Comparison of ENCODE assay signal across 13 cellular contexts in the genomic region with DNA sequence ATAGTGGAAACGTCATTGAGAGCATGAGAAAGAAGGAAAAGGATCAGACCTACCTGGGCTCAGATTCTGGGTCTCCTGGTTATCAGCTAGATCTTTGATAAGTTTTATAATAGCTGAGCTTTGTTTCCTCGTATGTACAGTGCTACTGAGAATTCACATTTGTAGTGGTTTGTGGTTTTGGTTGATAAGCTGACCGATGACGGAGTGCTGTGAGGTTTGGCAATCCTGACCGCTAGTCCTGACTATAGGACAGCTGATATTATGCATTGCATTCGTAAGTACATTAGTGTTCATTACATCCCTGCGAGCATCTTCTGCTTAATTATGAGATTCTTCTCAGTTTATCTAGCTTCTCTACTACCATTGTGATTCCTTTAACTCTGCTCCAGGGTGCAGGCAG.
DNase-seq lines count a peak whose midpoint lies in the region; ATAC-seq and TF ChIP-seq lines count a peak whose summit lies in the region.
"Had no signal": no experiment of that assay in that cellular context is flagged by ENCODE, and none has a peak within 500 bp of the region (broad histone marks: within the 10 kb centered on the region; RNA-seq: fewer than 3 reads in every experiment).

No MANE protein-coding gene starts in this region.

- H3K36me3 Mint-ChIP-seq in stimulated activated naive B cell treated with anti-CD40 and anti-IgM and Interleukin-4, amounts not matched to agents 10 μg/mL and 1 μg/mL and 100 μg/mL, for 72 hours: no peaks in the 10 kb centered on the region

- H3K27me3 Mint-ChIP-seq in stimulated activated naive B cell treated with anti-CD40 and anti-IgM and Interleukin-4, amounts not matched to agents 10 μg/mL and 1 μg/mL and 100 μg/mL, for 72 hours: no peaks in the 10 kb centered on the region

- no peaks in the 10 kb centered on the region for H3K9me3 ChIP-seq in AG04450 (ENCODE audit: control insufficient read depth, insufficient read depth, low read length)

- H3K27ac ChIP-seq in AG04450 (ENCODE audit: low read depth, low read length): no peak overlapping the region

- no peaks in the 10 kb centered on the region for H3K27me3 ChIP-seq in AG04450 (ENCODE audit: control insufficient read depth, insufficient read depth, low read length)

- TF ChIP-seq CTCF in AG04450 (IDR thresholded peaks at IDR 0.05; ENCODE audit: low read depth, low read length): no peak
- TF ChIP-seq CTCF in astrocyte of the spinal cord (IDR thresholded peaks at IDR 0.05; ENCODE audit: low read depth, low read length): no peak

- H3K27ac Mint-ChIP-seq in stimulated activated naive B cell treated with anti-CD40 and anti-IgM and Interleukin-4, amounts not matched to agents 10 μg/mL and 1 μg/mL and 100 μg/mL, for 72 hours: no peak overlapping the region
- H3K27ac Mint-ChIP-seq: activated CD4-positive, alpha-beta T cell treated with anti-CD3 and anti-CD28 coated beads for 36 hours had no signal

- POLR2A ChIA-PET in AG04450 (lab: Yijun Ruan, JAX): no interaction called here

- in situ Hi-C loops in astrocyte of the spinal cord (cut with HindIII; ENCODE audit: low sequenced_read_pairs): no loop called here

- H3K4me3 Mint-ChIP-seq in stimulated activated naive B cell treated with anti-CD40 and anti-IgM and Interleukin-4, amounts not matched to agents 10 μg/mL and 1 μg/mL and 100 μg/mL, for 72 hours: no peak overlapping the region
- H3K4me3 Mint-ChIP-seq: activated CD4-positive, alpha-beta T cell treated with anti-CD3 and anti-CD28 coated beads for 36 hours; neural crest cell had no signal

- ATAC-seq in GM19043 (IDR thresholded peaks at IDR 0.05; ENCODE audit: low read depth, unreplicated experiment) (peak; percentile 41), GM19452 (IDR thresholded peaks at IDR 0.05; ENCODE audit: unreplicated experiment) (no peak)
- no peak for ATAC-seq in stimulated activated naive B cell treated with anti-CD40 and anti-IgM and Interleukin-4, amounts not matched to agents 10 μg/mL and 1 μg/mL and 100 μg/mL, for 72 hours (replicated peaks)
- ATAC-seq: activated CD4-positive, alpha-beta T cell treated with anti-CD3 and anti-CD28 coated beads for 36 hours had no signal

- H3K9me3 Mint-ChIP-seq in stimulated activated naive B cell treated with anti-CD40 and anti-IgM and Interleukin-4, amounts not matched to agents 10 μg/mL and 1 μg/mL and 100 μg/mL, for 72 hours: peaks cover 0 to under 1% of the 10 kb centered on the region in 2 donors
- H3K9me3 Mint-ChIP-seq: neural crest cell had no signal

- H3K4me1 Mint-ChIP-seq in stimulated activated naive B cell treated with anti-CD40 and anti-IgM and Interleukin-4, amounts not matched to agents 10 μg/mL and 1 μg/mL and 100 μg/mL, for 72 hours: no peaks in the 10 kb centered on the region

- H3K4me3 ChIP-seq in AG04450 (ENCODE audit: low read depth, low read length): no peak overlapping the region
- no peak overlapping the region for H3K4me3 ChIP-seq in astrocyte of the spinal cord (ENCODE audit: low read depth, low read length)

- CTCF ChIA-PET in AG04450 (lab: Charles Lee): no interaction called here

- peak; percentile 13 for DNase-seq in AG04450 (ENCODE audit: low read depth, low spot score)
- DNase-seq in M059J (ENCODE audit: low read depth): peak; percentile 45
- peak; percentile 83 for DNase-seq in astrocyte of the spinal cord (ENCODE audit: low read depth, low spot score)
- DNase-seq in globus pallidus (ENCODE audit: low spot score): no peak
- DNase-seq in NCI-H526 treated with DMSO at 0.1 percent for 48 hours (lab: John Stamatoyannopoulos, UW): no peak
- no peak for DNase-seq in stimulated activated naive B cell treated with anti-CD40 and anti-IgM and Interleukin-4, amounts not matched to agents 10 μg/mL and 1 μg/mL and 100 μg/mL, for 72 hours
- DNase-seq: activated CD4-positive, alpha-beta T cell treated with anti-CD3 and anti-CD28 coated beads for 36 hours; activated effector memory CD4-positive, alpha-beta T cell treated with anti-CD3 and anti-CD28 coated beads, Interleukin-2, amount 50 U/mL, for 16 hours; EL; NCI-H2107 had no signal

Comparison
In these comparisons a context has a peak if more than half of its experiments do, and no peak if none do; other contexts are left out.
1. DNase-seq: peak in AG04450 (single experiment), M059J (single experiment) and astrocyte of the spinal cord (single experiment); none in globus pallidus (single experiment), NCI-H526 treated with DMSO at 0.1 percent for 48 hours (single experiment) and stimulated activated naive B cell treated with anti-CD40 and anti-IgM and Interleukin-4, amounts not matched to agents 10 μg/mL and 1 μg/mL and 100 μg/mL, for 72 hours (single experiment).